In genomic region chr16:18039931-18040330, GRCh38 we compare ENCODE assay signal across 1 cellular context.
TF ChIP-seq lines count a peak whose summit lies in the region.

No MANE protein-coding gene starts in this region.

TF ChIP-seq in HCT116, 20 proteins besides CTCF, POLR2A, EP300 and RAD21 (continued from another document):
- TF ChIP-seq, protein P1, sequence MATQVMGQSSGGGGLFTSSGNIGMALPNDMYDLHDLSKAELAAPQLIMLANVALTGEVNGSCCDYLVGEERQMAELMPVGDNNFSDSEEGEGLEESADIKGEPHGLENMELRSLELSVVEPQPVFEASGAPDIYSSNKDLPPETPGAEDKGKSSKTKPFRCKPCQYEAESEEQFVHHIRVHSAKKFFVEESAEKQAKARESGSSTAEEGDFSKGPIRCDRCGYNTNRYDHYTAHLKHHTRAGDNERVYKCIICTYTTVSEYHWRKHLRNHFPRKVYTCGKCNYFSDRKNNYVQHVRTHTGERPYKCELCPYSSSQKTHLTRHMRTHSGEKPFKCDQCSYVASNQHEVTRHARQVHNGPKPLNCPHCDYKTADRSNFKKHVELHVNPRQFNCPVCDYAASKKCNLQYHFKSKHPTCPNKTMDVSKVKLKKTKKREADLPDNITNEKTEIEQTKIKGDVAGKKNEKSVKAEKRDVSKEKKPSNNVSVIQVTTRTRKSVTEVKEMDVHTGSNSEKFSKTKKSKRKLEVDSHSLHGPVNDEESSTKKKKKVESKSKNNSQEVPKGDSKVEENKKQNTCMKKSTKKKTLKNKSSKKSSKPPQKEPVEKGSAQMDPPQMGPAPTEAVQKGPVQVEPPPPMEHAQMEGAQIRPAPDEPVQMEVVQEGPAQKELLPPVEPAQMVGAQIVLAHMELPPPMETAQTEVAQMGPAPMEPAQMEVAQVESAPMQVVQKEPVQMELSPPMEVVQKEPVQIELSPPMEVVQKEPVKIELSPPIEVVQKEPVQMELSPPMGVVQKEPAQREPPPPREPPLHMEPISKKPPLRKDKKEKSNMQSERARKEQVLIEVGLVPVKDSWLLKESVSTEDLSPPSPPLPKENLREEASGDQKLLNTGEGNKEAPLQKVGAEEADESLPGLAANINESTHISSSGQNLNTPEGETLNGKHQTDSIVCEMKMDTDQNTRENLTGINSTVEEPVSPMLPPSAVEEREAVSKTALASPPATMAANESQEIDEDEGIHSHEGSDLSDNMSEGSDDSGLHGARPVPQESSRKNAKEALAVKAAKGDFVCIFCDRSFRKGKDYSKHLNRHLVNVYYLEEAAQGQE (IDR thresholded peaks at IDR 0.05; ENCODE audit: low read depth), result peak; percentile 42
